In the genomic region with DNA sequence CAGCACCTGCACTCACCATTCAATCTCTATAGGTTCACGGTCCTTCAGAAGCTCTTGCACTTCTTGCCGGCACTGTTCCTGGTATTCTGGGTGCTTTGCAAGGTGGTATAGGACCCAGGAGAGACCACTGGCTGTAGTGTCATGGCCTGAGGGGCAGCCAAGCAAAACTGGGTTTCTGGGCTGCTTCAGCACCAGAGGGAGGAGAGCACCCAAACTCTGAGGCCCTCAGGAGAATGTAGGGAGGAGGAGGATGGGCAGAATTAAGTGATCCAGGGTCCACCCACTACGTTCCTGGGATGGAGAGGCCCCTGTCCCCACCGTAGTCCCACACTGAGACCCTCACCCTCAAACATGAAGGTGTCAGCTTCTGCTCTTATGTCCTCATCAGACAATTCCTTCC, we compare ENCODE assay signal across 31 cellular contexts. TPM values are rescaled to one million over a fixed set of nuclear protein-coding genes. Genes with fewer than 3 reads are reported as not detected.
A peak's percentile ranks its signal among the peaks of the same experiment; 100 is the strongest.
DNase-seq lines count a peak whose midpoint lies in the region; ATAC-seq, FAIRE-seq and TF ChIP-seq lines count a peak whose summit lies in the region.
"Had no signal": no experiment of that assay in that cellular context is flagged by ENCODE, and none has a peak within 500 bp of the region (broad histone marks: within the 10 kb centered on the region; RNA-seq: fewer than 3 reads in every experiment).

No MANE protein-coding gene starts in this region.

- H3K4me3 ChIP-seq in A549 (no peak overlapping the region), heart right ventricle (no peak overlapping the region)
- H3K4me3 ChIP-seq: BLaER1, GM12878 had no signal

- H3K9me3 ChIP-seq in A549 (no peaks in the 10 kb centered on the region), heart right ventricle (no peaks in the 10 kb centered on the region)
- H3K9me3 ChIP-seq: BE2C, BLaER1 had no signal

- no peak for FAIRE-seq in A549 (lab: Jason Lieb, UNC)
- FAIRE-seq: GM12878, GM12892, GM18507 had no signal

- H3K27ac Mint-ChIP-seq in activated CD4-positive, alpha-beta T cell treated with anti-CD3 and anti-CD28 coated beads, Interleukin-2, amount 10 ng/mL, durations not matched to agents 24 days and 14 days, result no peak overlapping the region
- H3K27ac Mint-ChIP-seq: CD4-positive, CD25-positive, alpha-beta regulatory T cell; CD8-positive, alpha-beta memory T cell had no signal

- TF ChIP-seq CTCF in A549 (IDR thresholded peaks at IDR 0.05) (no peak), heart right ventricle (IDR thresholded peaks at IDR 0.05) (no peak)

- no peak overlapping the region for H3K27ac ChIP-seq in A549
- no peak overlapping the region for H3K27ac ChIP-seq in heart right ventricle
- H3K27ac ChIP-seq: 22Rv1, BLaER1 had no signal

- peak; percentile 32 for DNase-seq in activated CD4-positive, alpha-beta T cell treated with anti-CD3 and anti-CD28 coated beads, Interleukin-2, amount 10 ng/mL, durations not matched to agents 24 days and 14 days
- DNase-seq in activated CD4-positive, alpha-beta T cell treated with anti-CD3 and anti-CD28 coated beads, Interleukin-2, amount 50 U/mL, for 4 hours, result no peak
- DNase-seq in A549 (ENCODE audit: low read depth in 1 of 2, low spot score in 1 of 2) (no peak), heart right ventricle (no peak), NCI-H82 treated with DMSO at 0.1 percent for 48 hours (lab: John Stamatoyannopoulos, UW; ENCODE audit: unreplicated experiment) (no peak)
- DNase-seq: ACHN; BE2C; C1 segment of cervical spinal cord; CD4-positive, alpha-beta memory T cell; CD4-positive, CD25-positive, alpha-beta regulatory T cell; CD8-positive, alpha-beta memory T cell; COR-L47; DMS 273 treated with DMSO at 0.1 percent for 48 hours; DMS153; DMS53; DMS79; DND-41; EL; GDM1 had no signal

- WGBS in A549 (ENCODE audit: missing lambda C conversion rate), result 89% methylated on average over 4 of the region's 4 CpGs
- WGBS in heart right ventricle, 2 donors, result 55 to 58% methylated on average over 4 of the region's 4 CpGs

- H3K36me3 ChIP-seq in heart right ventricle, result no peaks in the 10 kb centered on the region
- H3K36me3 ChIP-seq: BE2C, BLaER1 had no signal

- CTCF ChIA-PET in A549 (lab: Yijun Ruan, JAX), result no interaction called here

- intact Hi-C loops in activated CD4-positive, alpha-beta T cell treated with anti-CD3 and anti-CD28 coated beads, Interleukin-2, amount 10 ng/mL, durations not matched to agents 24 days and 14 days (cut with micrococcal nuclease), result no loop called here
- intact Hi-C loops in heart right ventricle (cut with DNase I), result no loop called here

- ATAC-seq in A549 (no peak), heart right ventricle (no peak)
- ATAC-seq: GM12878 had no signal

- H3K4me1 ChIP-seq in A549 (no peaks in the 10 kb centered on the region), heart right ventricle (no peaks in the 10 kb centered on the region)
- H3K4me1 ChIP-seq: BE2C had no signal

- POLR2A ChIA-PET in A549 (lab: Yijun Ruan, JAX), result no interaction called here

- no peaks in the 10 kb centered on the region for H3K4me1 Mint-ChIP-seq in activated CD4-positive, alpha-beta T cell treated with anti-CD3 and anti-CD28 coated beads, Interleukin-2, amount 10 ng/mL, durations not matched to agents 24 days and 14 days
- H3K4me1 Mint-ChIP-seq: CD14-positive monocyte; CD4-positive, alpha-beta memory T cell; CD8-positive, alpha-beta memory T cell had no signal

- no peak overlapping the region for H3K4me3 Mint-ChIP-seq in activated CD4-positive, alpha-beta T cell treated with anti-CD3 and anti-CD28 coated beads, Interleukin-2, amount 10 ng/mL, durations not matched to agents 24 days and 14 days
- H3K4me3 Mint-ChIP-seq: CD14-positive monocyte; CD4-positive, alpha-beta memory T cell; CD4-positive, CD25-positive, alpha-beta regulatory T cell; CD8-positive, alpha-beta memory T cell had no signal

- no peak for TF ChIP-seq POLR2A in A549 (IDR thresholded peaks at IDR 0.05; ENCODE audit: low read length)

- H3K36me3 Mint-ChIP-seq in activated CD4-positive, alpha-beta T cell treated with anti-CD3 and anti-CD28 coated beads, Interleukin-2, amount 10 ng/mL, durations not matched to agents 24 days and 14 days (ENCODE audit: low read depth), result no peaks in the 10 kb centered on the region
- H3K36me3 Mint-ChIP-seq: CD14-positive monocyte; CD4-positive, alpha-beta memory T cell; CD4-positive, CD25-positive, alpha-beta regulatory T cell; CD8-positive, alpha-beta memory T cell had no signal

- H3K27me3 ChIP-seq in heart right ventricle, result peaks cover 0 to 44% (median 24%) of the 10 kb centered on the region in 7 donors
- H3K27me3 ChIP-seq: BE2C, BLaER1 had no signal

- H3K4me2 ChIP-seq in A549, result no peak overlapping the region
- H3K4me2 ChIP-seq: BLaER1 had no signal

- TF ChIP-seq EP300 in A549 (IDR thresholded peaks at IDR 0.05), result no peak
- TF ChIP-seq EP300 in Ishikawa (IDR thresholded peaks at IDR 0.05; ENCODE audit: borderline replicate concordance), result no peak

- H3K9me3 Mint-ChIP-seq in activated CD4-positive, alpha-beta T cell treated with anti-CD3 and anti-CD28 coated beads, Interleukin-2, amount 10 ng/mL, durations not matched to agents 24 days and 14 days, result no peaks in the 10 kb centered on the region
- H3K9me3 Mint-ChIP-seq: CD4-positive, alpha-beta memory T cell; CD8-positive, alpha-beta memory T cell had no signal

- peaks cover 7% of the 10 kb centered on the region for H3K27me3 Mint-ChIP-seq in activated CD4-positive, alpha-beta T cell treated with anti-CD3 and anti-CD28 coated beads, Interleukin-2, amount 10 ng/mL, durations not matched to agents 24 days and 14 days

- TF ChIP-seq RAD21 in A549 (conservative IDR thresholded peaks at IDR 0.05 in 1 of 2, IDR thresholded peaks at IDR 0.05 in 1 of 2) (no peak), Ishikawa (IDR thresholded peaks at IDR 0.05; ENCODE audit: low read depth) (no peak)

TF ChIP-seq in Ishikawa, 13 proteins besides CTCF, POLR2A, EP300 and RAD21:
- TF ChIP-seq, protein P1, sequence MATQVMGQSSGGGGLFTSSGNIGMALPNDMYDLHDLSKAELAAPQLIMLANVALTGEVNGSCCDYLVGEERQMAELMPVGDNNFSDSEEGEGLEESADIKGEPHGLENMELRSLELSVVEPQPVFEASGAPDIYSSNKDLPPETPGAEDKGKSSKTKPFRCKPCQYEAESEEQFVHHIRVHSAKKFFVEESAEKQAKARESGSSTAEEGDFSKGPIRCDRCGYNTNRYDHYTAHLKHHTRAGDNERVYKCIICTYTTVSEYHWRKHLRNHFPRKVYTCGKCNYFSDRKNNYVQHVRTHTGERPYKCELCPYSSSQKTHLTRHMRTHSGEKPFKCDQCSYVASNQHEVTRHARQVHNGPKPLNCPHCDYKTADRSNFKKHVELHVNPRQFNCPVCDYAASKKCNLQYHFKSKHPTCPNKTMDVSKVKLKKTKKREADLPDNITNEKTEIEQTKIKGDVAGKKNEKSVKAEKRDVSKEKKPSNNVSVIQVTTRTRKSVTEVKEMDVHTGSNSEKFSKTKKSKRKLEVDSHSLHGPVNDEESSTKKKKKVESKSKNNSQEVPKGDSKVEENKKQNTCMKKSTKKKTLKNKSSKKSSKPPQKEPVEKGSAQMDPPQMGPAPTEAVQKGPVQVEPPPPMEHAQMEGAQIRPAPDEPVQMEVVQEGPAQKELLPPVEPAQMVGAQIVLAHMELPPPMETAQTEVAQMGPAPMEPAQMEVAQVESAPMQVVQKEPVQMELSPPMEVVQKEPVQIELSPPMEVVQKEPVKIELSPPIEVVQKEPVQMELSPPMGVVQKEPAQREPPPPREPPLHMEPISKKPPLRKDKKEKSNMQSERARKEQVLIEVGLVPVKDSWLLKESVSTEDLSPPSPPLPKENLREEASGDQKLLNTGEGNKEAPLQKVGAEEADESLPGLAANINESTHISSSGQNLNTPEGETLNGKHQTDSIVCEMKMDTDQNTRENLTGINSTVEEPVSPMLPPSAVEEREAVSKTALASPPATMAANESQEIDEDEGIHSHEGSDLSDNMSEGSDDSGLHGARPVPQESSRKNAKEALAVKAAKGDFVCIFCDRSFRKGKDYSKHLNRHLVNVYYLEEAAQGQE (IDR thresholded peaks at IDR 0.05; ENCODE audit: low read depth), result peak; percentile 54; the same call in 1 of the 2 replicates
- TF ChIP-seq, protein P2, sequence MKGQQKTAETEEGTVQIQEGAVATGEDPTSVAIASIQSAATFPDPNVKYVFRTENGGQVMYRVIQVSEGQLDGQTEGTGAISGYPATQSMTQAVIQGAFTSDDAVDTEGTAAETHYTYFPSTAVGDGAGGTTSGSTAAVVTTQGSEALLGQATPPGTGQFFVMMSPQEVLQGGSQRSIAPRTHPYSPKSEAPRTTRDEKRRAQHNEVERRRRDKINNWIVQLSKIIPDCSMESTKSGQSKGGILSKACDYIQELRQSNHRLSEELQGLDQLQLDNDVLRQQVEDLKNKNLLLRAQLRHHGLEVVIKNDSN (IDR thresholded peaks at IDR 0.05), result no peak

RNA-seq across cellular contexts. Expression of a gene that starts 12.3 kb away (rescaled TPM):
- not detected in 2 replicates for total RNA-seq in activated CD4-positive, alpha-beta T cell treated with anti-CD3 and anti-CD28 coated beads, Interleukin-2, amount 10 ng/mL, durations not matched to agents 24 days and 14 days
- polyA plus RNA-seq in A549 (2011; rRNA removed), result 26.2 and 34.2 TPM in 2 replicates
- polyA plus RNA-seq in A549 (2012; cell fraction: cytosol; rRNA removed), result 20.1 and 20.7 TPM in 2 replicates
- 45.1 and 48.8 TPM in 2 replicates for polyA plus RNA-seq in A549 (2012; cell fraction: nucleus; rRNA removed)
- polyA plus RNA-seq in A549 (2017; fragmentation: RNase III; extraction: RNeasy Plus Mini Kit Qiagen cat#74134 plus additional on column Dnase treatment), result 3.0 to 4.6 TPM (median 4.0 TPM) in 3 replicates
- polyA minus RNA-seq in A549 (2011; rRNA and poly(A)+ RNA removed), result 48.1 and 49.4 TPM in 2 replicates
- 1 to 10 TPM in 2 of 10 donors, under 1 TPM in 5, not detected in 3; 0.09 to 2.1 (median 0.80) TPM for total RNA-seq in heart right ventricle
- under 1 TPM in 1 of 2 donors, not detected in 1; 0.22 TPM for polyA plus RNA-seq in heart right ventricle
- total RNA-seq: CD4-positive, alpha-beta memory T cell; CD4-positive, CD25-positive, alpha-beta regulatory T cell; CD8-positive, alpha-beta memory T cell; GM12878 had no signal
- polyA plus RNA-seq: CD14-positive monocyte; CD4-positive, alpha-beta memory T cell; CD4-positive, CD25-positive, alpha-beta regulatory T cell; CD8-positive, alpha-beta memory T cell; GM12878 had no signal

RNA-seq across cellular contexts. Expression of a gene that starts 24.1 kb away (rescaled TPM):
- not detected in 2 replicates for total RNA-seq in activated CD4-positive, alpha-beta T cell treated with anti-CD3 and anti-CD28 coated beads, Interleukin-2, amount 10 ng/mL, durations not matched to agents 24 days and 14 days
- 0.33 and 0.43 TPM in 2 replicates for polyA plus RNA-seq in A549 (2011; rRNA removed)
- polyA plus RNA-seq in A549 (2012; cell fraction: cytosol; rRNA removed), result 0.08 and 0.12 TPM in 2 replicates
- polyA plus RNA-seq in A549 (2012; cell fraction: nucleus; rRNA removed), result 0.30 and 0.40 TPM in 2 replicates
- polyA plus RNA-seq in A549 (2017; fragmentation: RNase III; extraction: RNeasy Plus Mini Kit Qiagen cat#74134 plus additional on column Dnase treatment), result 0.07 to 0.13 TPM (median 0.07 TPM) in 3 replicates
- 1.1 and 1.3 TPM in 2 replicates for polyA minus RNA-seq in A549 (2011; rRNA and poly(A)+ RNA removed)
- total RNA-seq in heart right ventricle, result not detected
- not detected for polyA plus RNA-seq in heart right ventricle
- total RNA-seq: A673; CD4-positive, alpha-beta memory T cell; CD4-positive, CD25-positive, alpha-beta regulatory T cell; CD8-positive, alpha-beta memory T cell; Daoy had no signal
- polyA plus RNA-seq: AG04450; CD14-positive monocyte; CD4-positive, alpha-beta memory T cell; CD4-positive, CD25-positive, alpha-beta regulatory T cell; CD8-positive, alpha-beta memory T cell had no signal

RNA-seq across cellular contexts. Expression of a gene that starts 26.8 kb away (rescaled TPM):
- not detected in 2 replicates for total RNA-seq in activated CD4-positive, alpha-beta T cell treated with anti-CD3 and anti-CD28 coated beads, Interleukin-2, amount 10 ng/mL, durations not matched to agents 24 days and 14 days
- polyA plus RNA-seq in A549 (2011; rRNA removed) (not detected in 2 replicates), A549 (2017; fragmentation: RNase III; extraction: RNeasy Plus Mini Kit Qiagen cat#74134 plus additional on column Dnase treatment) (not detected in 3 replicates), heart right ventricle (not detected)
- not detected in 2 replicates for polyA plus RNA-seq in A549 (2012; cell fraction: cytosol; rRNA removed)
- not detected in 2 replicates for polyA plus RNA-seq in A549 (2012; cell fraction: nucleus; rRNA removed)
- polyA minus RNA-seq in A549 (2011; rRNA and poly(A)+ RNA removed), result not detected in 2 replicates
- total RNA-seq in heart right ventricle, result not detected
- total RNA-seq: A172; A673; CD4-positive, alpha-beta memory T cell; CD4-positive, CD25-positive, alpha-beta regulatory T cell; CD8-positive, alpha-beta memory T cell; Daoy; G401; GM12878 had no signal
- polyA plus RNA-seq: AG04450; CD14-positive monocyte; CD4-positive, alpha-beta memory T cell; CD4-positive, CD25-positive, alpha-beta regulatory T cell; CD8-positive, alpha-beta memory T cell; GM12878 had no signal
